Comparison of ENCODE assay signal across 20 cellular contexts in genomic region chr5:132253452-132254320, GRCh38. TPM values are rescaled to one million over a fixed set of nuclear protein-coding genes. Genes with fewer than 3 reads are reported as not detected.
DNase-seq lines count a peak whose midpoint lies in the region; FAIRE-seq and TF ChIP-seq lines count a peak whose summit lies in the region.
"Had no signal": no experiment of that assay in that cellular context is flagged by ENCODE, and none has a peak within 500 bp of the region (broad histone marks: within the 10 kb centered on the region; RNA-seq: fewer than 3 reads in every experiment).

No MANE protein-coding gene starts in this region.

- TF ChIP-seq POLR2A in esophagus squamous epithelium (IDR thresholded peaks at IDR 0.05): no peak

- H3K36me3 Mint-ChIP-seq in activated naive CD4-positive, alpha-beta T cell treated with anti-CD3 and anti-CD28 coated beads for 36 hours (ENCODE audit: low read depth): no peaks in the 10 kb centered on the region
- H3K36me3 Mint-ChIP-seq in activated naive CD4-positive, alpha-beta T cell treated with anti-CD3 and anti-CD28 coated beads, Interleukin-2, amount 10 ng/mL, durations not matched to agents 7 days and 5 days: no peaks in the 10 kb centered on the region

- FAIRE-seq in D721Med (lab: Jason Lieb, UNC): no peak
- FAIRE-seq: astrocyte, colon, HepG2, keratinocyte had no signal

- H3K4me3 ChIP-seq in esophagus squamous epithelium (no peak overlapping the region), tibial artery (no peak overlapping the region)
- H3K4me3 ChIP-seq: MG63 had no signal

- CTCF ChIA-PET in activated naive CD4-positive, alpha-beta T cell treated with anti-CD3 and anti-CD28 coated beads for 36 hours (lab: Charles Lee): interaction anchor here (0.7 to 1.3 kb wide), 2 partner anchors 16 to 79 kb away, joined by 3 to 5 read pairs; no protein-coding TSS in a partner anchor
- CTCF ChIA-PET in activated naive CD4-positive, alpha-beta T cell treated with anti-CD3 and anti-CD28 coated beads, Interleukin-2, amount 10 ng/mL, durations not matched to agents 7 days and 5 days (lab: Charles Lee): interaction anchor here (0.6 to 0.9 kb wide), 2 partner anchors 15 to 38 kb away, joined by 3 to 4 read pairs; no protein-coding TSS in a partner anchor

- peaks cover 2% of the 10 kb centered on the region for H3K4me1 Mint-ChIP-seq in activated naive CD4-positive, alpha-beta T cell treated with anti-CD3 and anti-CD28 coated beads for 36 hours (ENCODE audit: low read depth)
- H3K4me1 Mint-ChIP-seq in activated naive CD4-positive, alpha-beta T cell treated with anti-CD3 and anti-CD28 coated beads, Interleukin-2, amount 10 ng/mL, durations not matched to agents 7 days and 5 days: no peaks in the 10 kb centered on the region

- peaks cover 0 to 3% (median 0%) of the 10 kb centered on the region in 4 donors for H3K27me3 ChIP-seq in esophagus squamous epithelium
- no peaks in the 10 kb centered on the region for H3K27me3 ChIP-seq in tibial artery
- H3K27me3 ChIP-seq: MG63 had no signal

- H3K9me3 Mint-ChIP-seq in activated naive CD4-positive, alpha-beta T cell treated with anti-CD3 and anti-CD28 coated beads for 36 hours: no peaks in the 10 kb centered on the region
- no peaks in the 10 kb centered on the region for H3K9me3 Mint-ChIP-seq in activated naive CD4-positive, alpha-beta T cell treated with anti-CD3 and anti-CD28 coated beads, Interleukin-2, amount 10 ng/mL, durations not matched to agents 7 days and 5 days
- H3K9me3 Mint-ChIP-seq: activated T-helper 2 cell treated with anti-CD3 and anti-CD28 coated beads, Interferon-gamma antibody, Interleukin-2, Interleukin-4, amounts not matched to agents 10 μg/mL and 5 μg/mL and 100 μg/mL, durations not matched to agents 14 hours and 24 hours and 36 hours had no signal

- no peaks in the 10 kb centered on the region for H3K9me3 ChIP-seq in esophagus squamous epithelium
- H3K9me3 ChIP-seq in tibial artery: no peaks in the 10 kb centered on the region
- H3K9me3 ChIP-seq: MG63, neutrophil had no signal

- peaks cover 12% of the 10 kb centered on the region for H3K27me3 Mint-ChIP-seq in activated naive CD4-positive, alpha-beta T cell treated with anti-CD3 and anti-CD28 coated beads for 36 hours (ENCODE audit: low read depth)
- H3K27me3 Mint-ChIP-seq in activated naive CD4-positive, alpha-beta T cell treated with anti-CD3 and anti-CD28 coated beads, Interleukin-2, amount 10 ng/mL, durations not matched to agents 7 days and 5 days: peaks cover 55% of the 10 kb centered on the region

- no peaks in the 10 kb centered on the region for H3K36me3 ChIP-seq in esophagus squamous epithelium
- no peaks in the 10 kb centered on the region for H3K36me3 ChIP-seq in tibial artery
- H3K36me3 ChIP-seq: neutrophil had no signal

- no peak overlapping the region for H3K4me3 Mint-ChIP-seq in activated naive CD4-positive, alpha-beta T cell treated with anti-CD3 and anti-CD28 coated beads for 36 hours
- H3K4me3 Mint-ChIP-seq in activated naive CD4-positive, alpha-beta T cell treated with anti-CD3 and anti-CD28 coated beads, Interleukin-2, amount 10 ng/mL, durations not matched to agents 7 days and 5 days: no peak overlapping the region

- intact Hi-C loops in activated naive CD4-positive, alpha-beta T cell treated with anti-CD3 and anti-CD28 coated beads for 36 hours (cut with micrococcal nuclease): no loop called here
- intact Hi-C loops in esophagus squamous epithelium (cut with DNase I): loop anchor here (10.0 kb wide), 1 partner anchor 241 kb away; the partner anchor contains the start of gene IRF1
- intact Hi-C loops in tibial artery (cut with DNase I; ENCODE audit: low total_unique reads): no loop called here

- peak; percentile 2 for DNase-seq in activated naive CD4-positive, alpha-beta T cell treated with anti-CD3 and anti-CD28 coated beads for 36 hours
- no peak for DNase-seq in activated naive CD4-positive, alpha-beta T cell treated with anti-CD3 and anti-CD28 coated beads, Interleukin-2, amount 10 ng/mL, durations not matched to agents 7 days and 5 days
- DNase-seq in NCI-H748 (lab: John Stamatoyannopoulos, UW; ENCODE audit: unreplicated experiment) (peak; percentile 70), esophagus squamous epithelium (lab: John Stamatoyannopoulos, UW) (no peak), tibial artery (no peak), D721Med (ENCODE audit: insufficient read length, low spot score) (no peak), middle frontal gyrus (ENCODE audit: extremely low spot score, low spot score) (no peak), SIG-M5 (lab: John Stamatoyannopoulos, UW) (no peak)
- DNase-seq: activated CD4-positive, alpha-beta T cell treated with anti-CD3 and anti-CD28 coated beads, Interleukin-2, amount 50 U/mL, for 48 hours; midbrain; NCI-H1930; retina had no signal

- peak overlapping the region; percentile 41 to 75 (median 64) for H3K27ac ChIP-seq in esophagus squamous epithelium
- peak overlapping the region; percentile 62 to 95 for H3K27ac ChIP-seq in tibial artery
- H3K27ac ChIP-seq: epithelial cell of prostate, neutrophil had no signal

- no peak overlapping the region for H3K27ac Mint-ChIP-seq in activated naive CD4-positive, alpha-beta T cell treated with anti-CD3 and anti-CD28 coated beads for 36 hours
- H3K27ac Mint-ChIP-seq in activated naive CD4-positive, alpha-beta T cell treated with anti-CD3 and anti-CD28 coated beads, Interleukin-2, amount 10 ng/mL, durations not matched to agents 7 days and 5 days: no peak overlapping the region
- H3K27ac Mint-ChIP-seq: activated T-helper 2 cell treated with anti-CD3 and anti-CD28 coated beads, Interferon-gamma antibody, Interleukin-2, Interleukin-4, amounts not matched to agents 10 μg/mL and 5 μg/mL and 100 μg/mL, durations not matched to agents 14 hours and 24 hours and 36 hours had no signal

- peaks cover 24 to 60% (median 33%) of the 10 kb centered on the region in 3 donors for H3K4me1 ChIP-seq in esophagus squamous epithelium
- peaks cover 0 to 42% (median 29%) of the 10 kb centered on the region in 4 donors for H3K4me1 ChIP-seq in tibial artery

- 77 to 82% methylated on average over 5 to 6 of the region's 8 CpGs for WGBS in esophagus squamous epithelium, 2 donors

- no peak for TF ChIP-seq CTCF in esophagus squamous epithelium (IDR thresholded peaks at IDR 0.05)
- TF ChIP-seq CTCF in tibial artery (IDR thresholded peaks at IDR 0.05): no peak
- no peak for TF ChIP-seq CTCF in D721Med (IDR thresholded peaks at IDR 0.05; ENCODE audit: insufficient read depth, missing control alignments)

RNA-seq across cellular contexts. Expression of gene PDLIM4, which starts 3.8 kb away (rescaled TPM):
- not detected for total RNA-seq in activated naive CD4-positive, alpha-beta T cell treated with anti-CD3 and anti-CD28 coated beads for 36 hours
- total RNA-seq in esophagus squamous epithelium: 10 to 100 TPM; 16.5 to 79.2 (median 47.7) TPM

RNA-seq across cellular contexts. Expression of gene P4HA2, which starts 26.0 kb away (rescaled TPM):
- total RNA-seq in activated naive CD4-positive, alpha-beta T cell treated with anti-CD3 and anti-CD28 coated beads for 36 hours: under 1 TPM; 0.47 to 0.74 TPM
- total RNA-seq in esophagus squamous epithelium: 10 to 100 TPM; 14.7 to 22.2 (median 16.7) TPM

RNA-seq across cellular contexts. Expression of gene SLC22A4, which starts 40.5 kb away (rescaled TPM):
- 1 to 10 TPM; 1.9 to 2.0 TPM for total RNA-seq in activated naive CD4-positive, alpha-beta T cell treated with anti-CD3 and anti-CD28 coated beads for 36 hours
- under 1 TPM in 3 of 4 donors, not detected in 1; 0.11 to 0.79 (median 0.38) TPM for total RNA-seq in esophagus squamous epithelium

Comparison
In these comparisons a context has a peak if more than half of its experiments do, and no peak if none do; other contexts are left out.
1. DNase-seq: peak in activated naive CD4-positive, alpha-beta T cell treated with anti-CD3 and anti-CD28 coated beads for 36 hours (single experiment) and NCI-H748 (single experiment); none in activated naive CD4-positive, alpha-beta T cell treated with anti-CD3 and anti-CD28 coated beads, Interleukin-2, amount 10 ng/mL, durations not matched to agents 7 days and 5 days (single experiment), esophagus squamous epithelium (single experiment), tibial artery (0 of 2), D721Med (single experiment), middle frontal gyrus (single experiment) and SIG-M5 (single experiment).
2. RNA of gene PDLIM4, which starts 3.8 kb away (total RNA-seq): 16.5 to 79.2 TPM in esophagus squamous epithelium; not detected in activated naive CD4-positive, alpha-beta T cell treated with anti-CD3 and anti-CD28 coated beads for 36 hours; every median in the first group is over 10 times any median in the second.
3. RNA of gene P4HA2, which starts 26.0 kb away (total RNA-seq): 14.7 to 22.2 TPM in esophagus squamous epithelium; 0.47 to 0.74 TPM in activated naive CD4-positive, alpha-beta T cell treated with anti-CD3 and anti-CD28 coated beads for 36 hours; every median in the first group is over 4 times any median in the second.